In the genomic region with DNA sequence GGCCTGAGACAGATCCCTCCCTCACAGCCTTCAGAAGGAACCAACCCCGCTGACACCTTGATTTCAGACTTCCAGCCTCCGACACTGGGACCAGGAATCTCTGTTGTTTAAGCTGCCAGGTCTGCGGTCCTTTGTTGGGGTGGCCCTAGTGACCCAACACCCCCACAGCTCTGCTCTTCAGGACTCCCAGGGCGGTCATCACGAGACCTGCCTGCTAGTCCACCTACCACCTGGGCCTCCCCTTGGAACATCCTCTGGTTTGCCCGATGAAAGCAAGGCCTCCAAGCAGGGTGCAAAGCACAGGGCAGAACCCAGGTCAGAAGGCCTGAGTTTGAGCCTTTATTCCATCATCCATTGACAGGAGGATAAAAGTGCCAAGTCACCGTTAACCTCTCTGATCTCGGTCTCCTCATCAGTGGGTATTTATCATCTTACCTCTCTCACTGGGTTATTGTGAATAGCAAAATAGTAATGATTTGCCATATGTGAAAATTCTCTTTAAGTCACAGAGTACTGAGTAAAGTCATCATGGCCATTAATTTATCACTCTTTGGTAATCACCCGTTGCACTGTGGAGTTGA, we compare ENCODE assay signal across 2 cellular contexts.
TF ChIP-seq lines count a peak whose summit lies in the region.

No MANE protein-coding gene starts in this region.

TF ChIP-seq in A549, 52 proteins besides CTCF, POLR2A, EP300 and RAD21:
- TF ChIP-seq MAFK (IDR thresholded peaks at IDR 0.05; ENCODE audit: partially characterized antibody) (peak; percentile 63), NFE2L2 (conservative IDR thresholded peaks at IDR 0.05; ENCODE audit: low read length) (peak; percentile 45; the same call in 1 of the 2 replicates), CEBPB (IDR thresholded peaks at IDR 0.05) (no peak)

TF ChIP-seq in K562, 482 proteins besides CTCF, POLR2A, EP300 and RAD21:
- no peak for TF ChIP-seq CEBPG (CRISPR knock-in tag; IDR thresholded peaks at IDR 0.05)
- no peak for TF ChIP-seq CEBPG (tag; conservative IDR thresholded peaks at IDR 0.05 in 1 of 2, IDR thresholded peaks at IDR 0.05 in 1 of 2)
- peak; percentile 85 for TF ChIP-seq ZNF316 (IDR thresholded peaks at IDR 0.05)
- no peak for TF ChIP-seq ZNF561 (CRISPR knock-in tag; conservative IDR thresholded peaks at IDR 0.05)
- no peak for TF ChIP-seq ZNF165 (CRISPR knock-in tag; IDR thresholded peaks at IDR 0.05; ENCODE audit: borderline replicate concordance)
- no peak for TF ChIP-seq CHD4 (IDR thresholded peaks at IDR 0.05; ENCODE audit: insufficient read depth, insufficient replicate concordance, low read depth, low read length, poor library complexity, severe bottlenecking)
- TF ChIP-seq, protein P1, sequence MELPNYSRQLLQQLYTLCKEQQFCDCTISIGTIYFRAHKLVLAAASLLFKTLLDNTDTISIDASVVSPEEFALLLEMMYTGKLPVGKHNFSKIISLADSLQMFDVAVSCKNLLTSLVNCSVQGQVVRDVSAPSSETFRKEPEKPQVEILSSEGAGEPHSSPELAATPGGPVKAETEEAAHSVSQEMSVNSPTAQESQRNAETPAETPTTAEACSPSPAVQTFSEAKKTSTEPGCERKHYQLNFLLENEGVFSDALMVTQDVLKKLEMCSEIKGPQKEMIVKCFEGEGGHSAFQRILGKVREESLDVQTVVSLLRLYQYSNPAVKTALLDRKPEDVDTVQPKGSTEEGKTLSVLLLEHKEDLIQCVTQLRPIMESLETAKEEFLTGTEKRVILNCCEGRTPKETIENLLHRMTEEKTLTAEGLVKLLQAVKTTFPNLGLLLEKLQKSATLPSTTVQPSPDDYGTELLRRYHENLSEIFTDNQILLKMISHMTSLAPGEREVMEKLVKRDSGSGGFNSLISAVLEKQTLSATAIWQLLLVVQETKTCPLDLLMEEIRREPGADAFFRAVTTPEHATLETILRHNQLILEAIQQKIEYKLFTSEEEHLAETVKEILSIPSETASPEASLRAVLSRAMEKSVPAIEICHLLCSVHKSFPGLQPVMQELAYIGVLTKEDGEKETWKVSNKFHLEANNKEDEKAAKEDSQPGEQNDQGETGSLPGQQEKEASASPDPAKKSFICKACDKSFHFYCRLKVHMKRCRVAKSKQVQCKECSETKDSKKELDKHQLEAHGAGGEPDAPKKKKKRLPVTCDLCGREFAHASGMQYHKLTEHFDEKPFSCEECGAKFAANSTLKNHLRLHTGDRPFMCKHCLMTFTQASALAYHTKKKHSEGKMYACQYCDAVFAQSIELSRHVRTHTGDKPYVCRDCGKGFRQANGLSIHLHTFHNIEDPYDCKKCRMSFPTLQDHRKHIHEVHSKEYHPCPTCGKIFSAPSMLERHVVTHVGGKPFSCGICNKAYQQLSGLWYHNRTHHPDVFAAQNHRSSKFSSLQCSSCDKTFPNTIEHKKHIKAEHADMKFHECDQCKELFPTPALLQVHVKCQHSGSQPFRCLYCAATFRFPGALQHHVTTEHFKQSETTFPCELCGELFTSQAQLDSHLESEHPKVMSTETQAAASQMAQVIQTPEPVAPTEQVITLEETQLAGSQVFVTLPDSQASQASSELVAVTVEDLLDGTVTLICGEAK (IDR thresholded peaks at IDR 0.05), result no peak
- TF ChIP-seq, protein P1 (CRISPR knock-in tag; IDR thresholded peaks at IDR 0.05), result no peak
- no peak for TF ChIP-seq RBM14 (IDR thresholded peaks at IDR 0.05; ENCODE audit: borderline replicate concordance, insufficient read depth, low read depth, low read length)
- peak; percentile 71 for TF ChIP-seq NFE2L1 (tag; IDR thresholded peaks at IDR 0.05; ENCODE audit: borderline replicate concordance, low read depth)
- TF ChIP-seq, protein P2, sequence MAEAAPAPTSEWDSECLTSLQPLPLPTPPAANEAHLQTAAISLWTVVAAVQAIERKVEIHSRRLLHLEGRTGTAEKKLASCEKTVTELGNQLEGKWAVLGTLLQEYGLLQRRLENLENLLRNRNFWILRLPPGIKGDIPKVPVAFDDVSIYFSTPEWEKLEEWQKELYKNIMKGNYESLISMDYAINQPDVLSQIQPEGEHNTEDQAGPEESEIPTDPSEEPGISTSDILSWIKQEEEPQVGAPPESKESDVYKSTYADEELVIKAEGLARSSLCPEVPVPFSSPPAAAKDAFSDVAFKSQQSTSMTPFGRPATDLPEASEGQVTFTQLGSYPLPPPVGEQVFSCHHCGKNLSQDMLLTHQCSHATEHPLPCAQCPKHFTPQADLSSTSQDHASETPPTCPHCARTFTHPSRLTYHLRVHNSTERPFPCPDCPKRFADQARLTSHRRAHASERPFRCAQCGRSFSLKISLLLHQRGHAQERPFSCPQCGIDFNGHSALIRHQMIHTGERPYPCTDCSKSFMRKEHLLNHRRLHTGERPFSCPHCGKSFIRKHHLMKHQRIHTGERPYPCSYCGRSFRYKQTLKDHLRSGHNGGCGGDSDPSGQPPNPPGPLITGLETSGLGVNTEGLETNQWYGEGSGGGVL (CRISPR knock-in tag; IDR thresholded peaks at IDR 0.05), result no peak
- TF ChIP-seq NFE2 (IDR thresholded peaks at IDR 0.05; ENCODE audit: low read depth), result peak; percentile 87
- TF ChIP-seq, protein P3, sequence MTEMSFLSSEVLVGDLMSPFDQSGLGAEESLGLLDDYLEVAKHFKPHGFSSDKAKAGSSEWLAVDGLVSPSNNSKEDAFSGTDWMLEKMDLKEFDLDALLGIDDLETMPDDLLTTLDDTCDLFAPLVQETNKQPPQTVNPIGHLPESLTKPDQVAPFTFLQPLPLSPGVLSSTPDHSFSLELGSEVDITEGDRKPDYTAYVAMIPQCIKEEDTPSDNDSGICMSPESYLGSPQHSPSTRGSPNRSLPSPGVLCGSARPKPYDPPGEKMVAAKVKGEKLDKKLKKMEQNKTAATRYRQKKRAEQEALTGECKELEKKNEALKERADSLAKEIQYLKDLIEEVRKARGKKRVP (CRISPR knock-in tag; IDR thresholded peaks at IDR 0.05), result no peak
- peak; percentile 71 for TF ChIP-seq MAFF (IDR thresholded peaks at IDR 0.05; ENCODE audit: low read length)
- TF ChIP-seq PTTG1 (tag; IDR thresholded peaks at IDR 0.05; ENCODE audit: low read depth), result no peak
- TF ChIP-seq C11orf30 (IDR thresholded peaks at IDR 0.05; ENCODE audit: low read depth), result peak; percentile 74
- TF ChIP-seq, protein P4, sequence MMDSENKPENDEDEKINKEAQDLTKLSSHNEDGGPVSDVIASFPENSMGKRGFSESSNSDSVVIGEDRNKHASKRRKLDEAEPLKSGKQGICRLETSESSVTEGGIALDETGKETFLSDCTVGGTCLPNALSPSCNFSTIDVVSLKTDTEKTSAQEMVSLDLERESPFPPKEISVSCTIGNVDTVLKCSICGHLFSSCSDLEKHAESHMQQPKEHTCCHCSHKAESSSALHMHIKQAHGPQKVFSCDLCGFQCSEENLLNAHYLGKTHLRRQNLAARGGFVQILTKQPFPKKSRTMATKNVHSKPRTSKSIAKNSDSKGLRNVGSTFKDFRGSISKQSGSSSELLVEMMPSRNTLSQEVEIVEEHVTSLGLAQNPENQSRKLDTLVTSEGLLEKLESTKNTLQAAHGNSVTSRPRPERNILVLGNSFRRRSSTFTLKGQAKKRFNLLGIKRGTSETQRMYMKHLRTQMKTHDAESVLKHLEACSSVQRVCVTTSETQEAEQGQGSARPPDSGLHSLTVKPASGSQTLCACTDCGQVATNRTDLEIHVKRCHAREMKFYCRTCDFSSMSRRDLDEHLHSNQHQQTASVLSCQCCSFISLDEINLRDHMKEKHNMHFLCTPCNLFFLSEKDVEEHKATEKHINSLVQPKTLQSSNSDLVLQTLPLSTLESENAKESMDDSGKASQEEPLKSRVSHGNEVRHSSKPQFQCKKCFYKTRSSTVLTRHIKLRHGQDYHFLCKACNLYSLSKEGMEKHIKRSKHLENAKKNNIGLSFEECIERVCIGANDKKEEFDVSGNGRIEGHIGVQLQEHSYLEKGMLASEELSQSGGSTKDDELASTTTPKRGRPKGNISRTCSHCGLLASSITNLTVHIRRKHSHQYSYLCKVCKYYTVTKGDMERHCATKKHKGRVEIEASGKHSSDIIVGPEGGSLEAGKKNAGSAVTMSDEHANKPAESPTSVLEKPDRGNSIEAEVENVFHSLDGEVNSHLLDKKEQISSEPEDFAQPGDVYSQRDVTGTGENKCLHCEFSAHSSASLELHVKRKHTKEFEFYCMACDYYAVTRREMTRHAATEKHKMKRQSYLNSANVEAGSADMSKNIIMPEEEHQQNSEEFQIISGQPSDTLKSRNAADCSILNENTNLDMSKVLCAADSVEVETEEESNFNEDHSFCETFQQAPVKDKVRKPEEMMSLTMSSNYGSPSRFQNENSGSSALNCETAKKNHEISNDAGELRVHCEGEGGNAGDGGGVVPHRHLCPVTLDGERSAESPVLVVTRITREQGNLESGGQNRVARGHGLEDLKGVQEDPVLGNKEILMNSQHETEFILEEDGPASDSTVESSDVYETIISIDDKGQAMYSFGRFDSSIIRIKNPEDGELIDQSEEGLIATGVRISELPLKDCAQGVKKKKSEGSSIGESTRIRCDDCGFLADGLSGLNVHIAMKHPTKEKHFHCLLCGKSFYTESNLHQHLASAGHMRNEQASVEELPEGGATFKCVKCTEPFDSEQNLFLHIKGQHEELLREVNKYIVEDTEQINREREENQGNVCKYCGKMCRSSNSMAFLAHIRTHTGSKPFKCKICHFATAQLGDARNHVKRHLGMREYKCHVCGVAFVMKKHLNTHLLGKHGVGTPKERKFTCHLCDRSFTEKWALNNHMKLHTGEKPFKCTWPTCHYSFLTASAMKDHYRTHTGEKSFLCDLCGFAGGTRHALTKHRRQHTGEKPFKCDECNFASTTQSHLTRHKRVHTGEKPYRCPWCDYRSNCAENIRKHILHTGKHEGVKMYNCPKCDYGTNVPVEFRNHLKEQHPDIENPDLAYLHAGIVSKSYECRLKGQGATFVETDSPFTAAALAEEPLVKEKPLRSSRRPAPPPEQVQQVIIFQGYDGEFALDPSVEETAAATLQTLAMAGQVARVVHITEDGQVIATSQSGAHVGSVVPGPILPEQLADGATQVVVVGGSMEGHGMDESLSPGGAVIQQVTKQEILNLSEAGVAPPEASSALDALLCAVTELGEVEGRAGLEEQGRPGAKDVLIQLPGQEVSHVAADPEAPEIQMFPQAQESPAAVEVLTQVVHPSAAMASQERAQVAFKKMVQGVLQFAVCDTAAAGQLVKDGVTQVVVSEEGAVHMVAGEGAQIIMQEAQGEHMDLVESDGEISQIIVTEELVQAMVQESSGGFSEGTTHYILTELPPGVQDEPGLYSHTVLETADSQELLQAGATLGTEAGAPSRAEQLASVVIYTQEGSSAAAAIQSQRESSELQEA (IDR thresholded peaks at IDR 0.05; ENCODE audit: low read depth), result no peak
- TF ChIP-seq, protein P5, sequence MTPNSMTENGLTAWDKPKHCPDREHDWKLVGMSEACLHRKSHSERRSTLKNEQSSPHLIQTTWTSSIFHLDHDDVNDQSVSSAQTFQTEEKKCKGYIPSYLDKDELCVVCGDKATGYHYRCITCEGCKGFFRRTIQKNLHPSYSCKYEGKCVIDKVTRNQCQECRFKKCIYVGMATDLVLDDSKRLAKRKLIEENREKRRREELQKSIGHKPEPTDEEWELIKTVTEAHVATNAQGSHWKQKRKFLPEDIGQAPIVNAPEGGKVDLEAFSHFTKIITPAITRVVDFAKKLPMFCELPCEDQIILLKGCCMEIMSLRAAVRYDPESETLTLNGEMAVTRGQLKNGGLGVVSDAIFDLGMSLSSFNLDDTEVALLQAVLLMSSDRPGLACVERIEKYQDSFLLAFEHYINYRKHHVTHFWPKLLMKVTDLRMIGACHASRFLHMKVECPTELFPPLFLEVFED (CRISPR knock-in tag; conservative IDR thresholded peaks at IDR 0.05), result no peak
- no peak for TF ChIP-seq ZNF785 (CRISPR knock-in tag; IDR thresholded peaks at IDR 0.05)
- TF ChIP-seq MAFG (tag; conservative IDR thresholded peaks at IDR 0.05), result peak; percentile 87
- peak; percentile 53; the same call in 1 of the 2 replicates for TF ChIP-seq MAFK (IDR thresholded peaks at IDR 0.05; ENCODE audit: low read length)
- TF ChIP-seq FIP1L1 (IDR thresholded peaks at IDR 0.05; ENCODE audit: low read depth, low read length, poor library complexity, severe bottlenecking), result no peak
